In the genomic region with DNA sequence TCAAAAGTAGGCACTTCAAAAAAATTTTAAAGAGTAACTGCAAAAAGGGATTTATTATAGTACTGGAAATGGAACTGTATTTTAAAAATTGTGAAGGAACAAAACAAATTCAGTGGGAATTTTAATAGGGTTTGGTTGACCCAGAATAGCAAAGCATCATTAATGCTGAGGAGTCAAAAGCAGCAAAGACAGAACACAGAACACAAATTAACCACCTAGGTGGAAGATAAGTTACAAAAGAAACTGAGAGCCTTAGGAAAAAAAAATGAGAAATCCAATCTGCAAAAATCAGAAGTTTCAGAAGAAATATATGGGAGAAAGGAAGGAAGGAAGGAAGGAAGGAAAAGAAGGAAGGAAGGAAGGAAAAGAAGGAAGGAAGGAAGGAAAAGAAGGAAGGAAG, we compare ENCODE assay signal across 28 cellular contexts.
"Had no signal": no experiment of that assay in that cellular context is flagged by ENCODE, and none has a peak within 500 bp of the region (broad histone marks: within the 10 kb centered on the region; RNA-seq: fewer than 3 reads in every experiment).

No MANE protein-coding gene starts in this region.

- H3K4me1 ChIP-seq: stomach, suprapubic skin, testis, thyroid gland, tibial artery, tibial nerve, transverse colon, upper lobe of left lung, upper lobe of right lung, uterus, vagina had no signal

- H3K4me3 Mint-ChIP-seq: stimulated activated effector memory CD8-positive, alpha-beta T cell treated with anti-CD3 and anti-CD28 coated beads, Interleukin-12 subunit alpha, Interleukin-12 subunit beta, amount 100 ng/mL, for 72 hours; stimulated activated memory B cell treated with anti-CD40 and anti-IgM and Interleukin-4, amounts not matched to agents 10 μg/mL and 1 μg/mL and 100 μg/mL, for 72 hours; stimulated activated naive B cell treated with anti-CD40 and anti-IgM and Interleukin-4, amounts not matched to agents 10 μg/mL and 1 μg/mL and 100 μg/mL, for 72 hours; stimulated activated naive CD8-positive, alpha-beta T cell treated with anti-CD3 and anti-CD28 coated beads, Interleukin-15, amount 100 ng/mL, for 72 hours; stimulated activated naive CD8-positive, alpha-beta T cell treated with anti-CD3 and anti-CD28 coated beads, Interleukin-15, Interleukin-2, amounts not matched to agents 100 ng/mL and 50 ng/mL, for 24 hours; type B pancreatic cell had no signal

- H3K27ac ChIP-seq: stomach, suprapubic skin, testis, thoracic aorta, thyroid gland, tibial artery, tibial nerve, transverse colon, upper lobe of left lung, upper lobe of right lung, uterus, vagina had no signal

- H3K4me1 Mint-ChIP-seq: stimulated activated effector memory CD8-positive, alpha-beta T cell treated with anti-CD3 and anti-CD28 coated beads, Interleukin-12 subunit alpha, Interleukin-12 subunit beta, amount 100 ng/mL, for 72 hours; stimulated activated memory B cell treated with anti-CD40 and anti-IgM and Interleukin-4, amounts not matched to agents 10 μg/mL and 1 μg/mL and 100 μg/mL, for 72 hours; stimulated activated naive B cell treated with anti-CD40 and anti-IgM and Interleukin-4, amounts not matched to agents 10 μg/mL and 1 μg/mL and 100 μg/mL, for 72 hours; stimulated activated naive CD8-positive, alpha-beta T cell treated with anti-CD3 and anti-CD28 coated beads, Interleukin-15, amount 100 ng/mL, for 72 hours had no signal

- H3K4me3 ChIP-seq: stomach, suprapubic skin, testis, thoracic aorta, thyroid gland, tibial artery, tibial nerve, transverse colon, upper lobe of left lung, upper lobe of right lung, uterus, vagina had no signal

- H3K36me3 ChIP-seq: stomach, suprapubic skin, thoracic aorta, thyroid gland, tibial artery, tibial nerve, transverse colon, upper lobe of left lung, upper lobe of right lung, uterus, vagina had no signal

- H3K27me3 ChIP-seq: stomach, suprapubic skin, testis, thyroid gland, tibial artery, tibial nerve, transverse colon, upper lobe of left lung, upper lobe of right lung, uterus, vagina had no signal

- H3K9me3 ChIP-seq: stomach, suprapubic skin, testis, thoracic aorta, thyroid gland, tibial artery, tibial nerve, transverse colon, upper lobe of left lung, upper lobe of right lung, uterus, vagina had no signal

- H3K9me3 Mint-ChIP-seq: stimulated activated effector memory CD8-positive, alpha-beta T cell treated with anti-CD3 and anti-CD28 coated beads, Interleukin-12 subunit alpha, Interleukin-12 subunit beta, amount 100 ng/mL, for 72 hours; stimulated activated memory B cell treated with anti-CD40 and anti-IgM and Interleukin-4, amounts not matched to agents 10 μg/mL and 1 μg/mL and 100 μg/mL, for 72 hours; stimulated activated naive B cell treated with anti-CD40 and anti-IgM and Interleukin-4, amounts not matched to agents 10 μg/mL and 1 μg/mL and 100 μg/mL, for 72 hours; stimulated activated naive CD8-positive, alpha-beta T cell treated with anti-CD3 and anti-CD28 coated beads, Interleukin-15, amount 100 ng/mL, for 72 hours; stimulated activated naive CD8-positive, alpha-beta T cell treated with anti-CD3 and anti-CD28 coated beads, Interleukin-15, Interleukin-2, amounts not matched to agents 100 ng/mL and 50 ng/mL, for 24 hours; type B pancreatic cell had no signal

- DNase-seq: stimulated activated CD4-positive, alpha-beta T cell treated with anti-CD3 and anti-CD28 coated beads, Interleukin-2, amount 100 ng/mL, for 48 hours; stimulated activated CD4-positive, alpha-beta T cell treated with anti-CD3 and anti-CD28 coated beads, Interleukin-4, amount 100 ng/mL, for 1 hour; stimulated activated CD4-positive, alpha-beta T cell treated with anti-CD3 and anti-CD28 coated beads, Interleukin-4, amount 100 ng/mL, for 24 hours; stimulated activated CD4-positive, alpha-beta T cell treated with anti-CD3 and anti-CD28 coated beads, Interleukin-4, amount 100 ng/mL, for 4 hours; stimulated activated CD8-positive, alpha-beta memory T cell treated with anti-CD3 and anti-CD28 coated beads, Interleukin-4, amount 100 ng/mL, for 48 hours; stimulated activated naive B cell treated with anti-CD40 and anti-IgM and Interleukin-4, amounts not matched to agents 10 μg/mL and 1 μg/mL and 100 μg/mL, for 72 hours; stimulated activated naive CD4-positive, alpha-beta T cell; stimulated activated naive CD4-positive, alpha-beta T cell treated with Interleukin-2 at 50 U/mL for 16 hours; stimulated activated naive CD8-positive, alpha-beta T cell treated with anti-CD3 and anti-CD28 coated beads, Interleukin-15, amount 100 ng/mL, for 72 hours; stimulated activated naive CD8-positive, alpha-beta T cell treated with anti-CD3 and anti-CD28 coated beads, Interleukin-15, Interleukin-2, amounts not matched to agents 100 U/mL and 50 U/mL, for 24 hours; stomach; substantia nigra; testis; thyroid gland; tibial artery; transverse colon; trophoblast cell; upper lobe of left lung; upper lobe of right lung; uterus had no signal

- H3K27me3 Mint-ChIP-seq: stimulated activated memory B cell treated with anti-CD40 and anti-IgM and Interleukin-4, amounts not matched to agents 10 μg/mL and 1 μg/mL and 100 μg/mL, for 72 hours; stimulated activated naive B cell treated with anti-CD40 and anti-IgM and Interleukin-4, amounts not matched to agents 10 μg/mL and 1 μg/mL and 100 μg/mL, for 72 hours; stimulated activated naive CD8-positive, alpha-beta T cell treated with anti-CD3 and anti-CD28 coated beads, Interleukin-15, amount 100 ng/mL, for 72 hours; type B pancreatic cell had no signal

- ATAC-seq: stimulated activated effector memory CD8-positive, alpha-beta T cell treated with anti-CD3 and anti-CD28 coated beads, Interleukin-12 subunit alpha, Interleukin-12 subunit beta, amount 100 ng/mL, for 72 hours; stimulated activated memory B cell treated with anti-CD40 and anti-IgM and Interleukin-4, amounts not matched to agents 10 μg/mL and 1 μg/mL and 100 μg/mL, for 72 hours; stimulated activated naive B cell treated with anti-CD40 and anti-IgM and Interleukin-4, amounts not matched to agents 10 μg/mL and 1 μg/mL and 100 μg/mL, for 72 hours; stimulated activated naive CD8-positive, alpha-beta T cell treated with anti-CD3 and anti-CD28 coated beads, Interleukin-15, amount 100 ng/mL, for 72 hours; stimulated activated naive CD8-positive, alpha-beta T cell treated with anti-CD3 and anti-CD28 coated beads, Interleukin-15, Interleukin-2, amounts not matched to agents 100 U/mL and 50 U/mL, for 24 hours; upper lobe of right lung had no signal

- H3K27ac Mint-ChIP-seq: stimulated activated effector memory CD8-positive, alpha-beta T cell treated with anti-CD3 and anti-CD28 coated beads, Interleukin-12 subunit alpha, Interleukin-12 subunit beta, amount 100 ng/mL, for 72 hours; stimulated activated memory B cell treated with anti-CD40 and anti-IgM and Interleukin-4, amounts not matched to agents 10 μg/mL and 1 μg/mL and 100 μg/mL, for 72 hours; stimulated activated naive B cell treated with anti-CD40 and anti-IgM and Interleukin-4, amounts not matched to agents 10 μg/mL and 1 μg/mL and 100 μg/mL, for 72 hours; stimulated activated naive CD8-positive, alpha-beta T cell treated with anti-CD3 and anti-CD28 coated beads, Interleukin-15, amount 100 ng/mL, for 72 hours; stimulated activated naive CD8-positive, alpha-beta T cell treated with anti-CD3 and anti-CD28 coated beads, Interleukin-15, Interleukin-2, amounts not matched to agents 100 ng/mL and 50 ng/mL, for 24 hours; type B pancreatic cell had no signal

- H3K36me3 Mint-ChIP-seq: stimulated activated effector memory CD8-positive, alpha-beta T cell treated with anti-CD3 and anti-CD28 coated beads, Interleukin-12 subunit alpha, Interleukin-12 subunit beta, amount 100 ng/mL, for 72 hours; stimulated activated memory B cell treated with anti-CD40 and anti-IgM and Interleukin-4, amounts not matched to agents 10 μg/mL and 1 μg/mL and 100 μg/mL, for 72 hours; stimulated activated naive B cell treated with anti-CD40 and anti-IgM and Interleukin-4, amounts not matched to agents 10 μg/mL and 1 μg/mL and 100 μg/mL, for 72 hours; type B pancreatic cell had no signal
